Comparison of ENCODE assay signal across 30 cellular contexts in the genomic region with DNA sequence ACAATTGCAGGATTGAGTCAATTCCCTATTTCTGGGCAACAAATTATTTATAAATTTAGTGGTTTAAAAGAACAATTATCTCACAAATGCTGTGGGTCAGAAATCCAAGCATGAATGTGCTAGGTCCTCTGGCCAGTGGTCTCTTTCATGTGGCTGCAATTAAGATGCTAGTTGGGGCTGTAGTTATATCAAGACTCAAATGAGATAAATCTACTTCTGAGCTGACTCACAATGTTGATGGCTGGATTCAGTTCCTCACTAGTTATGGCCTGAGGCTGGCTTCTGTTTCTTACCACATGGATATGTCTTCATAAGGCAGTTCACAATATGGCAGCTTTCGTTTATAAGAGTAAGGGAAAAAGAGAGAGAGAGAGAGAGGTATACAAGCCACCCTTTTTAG.
"Had no signal": no experiment of that assay in that cellular context is flagged by ENCODE, and none has a peak within 500 bp of the region (broad histone marks: within the 10 kb centered on the region; RNA-seq: fewer than 3 reads in every experiment).

No MANE protein-coding gene starts in this region.

- H3K27me3 ChIP-seq: colonic mucosa, Peyer's patch, SJCRH30 had no signal

- H3K4me1 ChIP-seq: colonic mucosa, Peyer's patch, SJCRH30 had no signal

- H3K4me1 Mint-ChIP-seq: activated B cell treated with CpG ODN at 0.5 μM for 24 hours; activated CD4-positive, alpha-beta T cell treated with anti-CD3 and anti-CD28 coated beads, Interleukin-2, amount 10 ng/mL, durations not matched to agents 24 days and 14 days; activated CD8-positive, alpha-beta memory T cell treated with anti-CD3 and anti-CD28 coated beads, Interleukin-2, amount 10 ng/mL, durations not matched to agents 7 days and 5 days; activated naive CD8-positive, alpha-beta T cell treated with anti-CD3 and anti-CD28 coated beads, Interleukin-2, amount 50 U/mL, for 24 hours; brain had no signal

- ATAC-seq: activated CD8-positive, alpha-beta memory T cell treated with anti-CD3 and anti-CD28 coated beads, Interleukin-2, amount 10 ng/mL, durations not matched to agents 7 days and 5 days; activated naive CD4-positive, alpha-beta T cell treated with anti-CD3 and anti-CD28 coated beads, Interleukin-2, amount 50 U/mL, for 72 hours; activated naive CD8-positive, alpha-beta T cell treated with anti-CD3 and anti-CD28 coated beads, Interleukin-2, amount 50 U/mL, for 24 hours had no signal

- H3K4me3 Mint-ChIP-seq: activated B cell treated with CpG ODN at 0.5 μM for 24 hours; activated CD4-positive, alpha-beta T cell treated with anti-CD3 and anti-CD28 coated beads, Interleukin-2, amount 10 ng/mL, durations not matched to agents 24 days and 14 days; activated CD8-positive, alpha-beta memory T cell treated with anti-CD3 and anti-CD28 coated beads, Interleukin-2, amount 10 ng/mL, durations not matched to agents 7 days and 5 days; activated naive CD8-positive, alpha-beta T cell treated with anti-CD3 and anti-CD28 coated beads, Interleukin-2, amount 50 U/mL, for 24 hours; activated T-cell treated with anti-CD3 and anti-CD28 coated beads, Interleukin-2, amount 50 U/mL, for 24 hours; activated T-helper 1 cell treated with anti-CD3 and anti-CD28 coated beads, Interleukin-12 subunit alpha, Interleukin-12 subunit beta, Interleukin-2, Interleukin-4 antibody, amounts not matched to agents 30 ng/mL and 10 ng/mL and 1 ng/mL, durations not matched to agents 14 hours and 24 hours and 36 hours; brain had no signal

- DNase-seq: activated B cell treated with CpG ODN at 0.5 μM for 24 hours; activated CD4-positive, alpha-beta T cell treated with anti-CD3 and anti-CD28 coated beads for 1 hour; activated CD4-positive, alpha-beta T cell treated with anti-CD3 and anti-CD28 coated beads, Interleukin-2, amount 10 ng/mL, durations not matched to agents 24 days and 14 days; activated CD4-positive, alpha-beta T cell treated with anti-CD3 and anti-CD28 coated beads, Interleukin-2, amount 50 U/mL, for 48 hours; activated CD8-positive, alpha-beta memory T cell treated with anti-CD3 and anti-CD28 coated beads, Interleukin-2, amount 10 ng/mL, durations not matched to agents 7 days and 5 days; activated effector memory CD4-positive, alpha-beta T cell treated with Interleukin-2 at 50 U/mL for 16 hours; activated naive CD4-positive, alpha-beta T cell treated with Interleukin-2 at 50 U/mL for 16 hours; activated naive CD8-positive, alpha-beta T cell treated with anti-CD3 and anti-CD28 coated beads, Interleukin-2, amount 50 U/mL, for 24 hours; activated T-cell treated with anti-CD3 and anti-CD28 coated beads, Interleukin-2, amount 50 U/mL, for 24 hours; amygdala; cerebellar nuclear complex; colonic mucosa; Kasumi-1; NCI-H1105; NCI-H1436; NCI-H1694 treated with DMSO at 0.1 percent for 48 hours; NCI-H2029 treated with DMSO at 0.1 percent for 48 hours; NCI-H345; NCI-H510A; NCI-H69; Peyer's patch; Right ventricle myocardium superior; SJCRH30; SK-N-SH; SW 1271 had no signal

- H3K4me3 ChIP-seq: colonic mucosa, Peyer's patch, SJCRH30 had no signal

- H3K9me3 ChIP-seq: colonic mucosa, Peyer's patch, SJCRH30, SK-N-SH had no signal

- H3K9me3 Mint-ChIP-seq: activated B cell treated with CpG ODN at 0.5 μM for 24 hours, brain had no signal

- H3K9ac ChIP-seq: SK-N-SH had no signal

- H3K36me3 ChIP-seq: colonic mucosa, Peyer's patch, SJCRH30 had no signal

- H3K4me2 ChIP-seq: SK-N-SH had no signal

- FAIRE-seq: astrocyte had no signal

- H3K27me3 Mint-ChIP-seq: activated B cell treated with CpG ODN at 0.5 μM for 24 hours; activated CD4-positive, alpha-beta T cell treated with anti-CD3 and anti-CD28 coated beads, Interleukin-2, amount 10 ng/mL, durations not matched to agents 24 days and 14 days; activated CD8-positive, alpha-beta memory T cell treated with anti-CD3 and anti-CD28 coated beads, Interleukin-2, amount 10 ng/mL, durations not matched to agents 7 days and 5 days; activated naive CD8-positive, alpha-beta T cell treated with anti-CD3 and anti-CD28 coated beads, Interleukin-2, amount 50 U/mL, for 24 hours; activated T-cell treated with anti-CD3 and anti-CD28 coated beads, Interleukin-2, amount 50 U/mL, for 24 hours had no signal

- H3K36me3 Mint-ChIP-seq: activated CD8-positive, alpha-beta memory T cell treated with anti-CD3 and anti-CD28 coated beads, Interleukin-2, amount 10 ng/mL, durations not matched to agents 7 days and 5 days; activated naive CD4-positive, alpha-beta T cell treated with anti-CD3 and anti-CD28 coated beads, Interleukin-2, amount 50 U/mL, for 72 hours; brain had no signal

- H3K27ac Mint-ChIP-seq: activated B cell treated with CpG ODN at 0.5 μM for 24 hours; activated CD4-positive, alpha-beta T cell treated with anti-CD3 and anti-CD28 coated beads, Interleukin-2, amount 10 ng/mL, durations not matched to agents 24 days and 14 days; activated CD8-positive, alpha-beta memory T cell treated with anti-CD3 and anti-CD28 coated beads, Interleukin-2, amount 10 ng/mL, durations not matched to agents 7 days and 5 days; activated naive CD4-positive, alpha-beta T cell treated with anti-CD3 and anti-CD28 coated beads, Interleukin-2, amount 50 U/mL, for 72 hours; activated naive CD8-positive, alpha-beta T cell treated with anti-CD3 and anti-CD28 coated beads, Interleukin-2, amount 50 U/mL, for 24 hours; activated T-cell treated with anti-CD3 and anti-CD28 coated beads, Interleukin-2, amount 50 U/mL, for 24 hours; activated T-helper 1 cell treated with anti-CD3 and anti-CD28 coated beads, Interleukin-12 subunit alpha, Interleukin-12 subunit beta, Interleukin-2, Interleukin-4 antibody, amounts not matched to agents 30 ng/mL and 10 ng/mL and 1 ng/mL, durations not matched to agents 14 hours and 24 hours and 36 hours; brain had no signal

- H3K27ac ChIP-seq: colonic mucosa, Peyer's patch, RWPE1, SJCRH30 had no signal
